In the genomic region with DNA sequence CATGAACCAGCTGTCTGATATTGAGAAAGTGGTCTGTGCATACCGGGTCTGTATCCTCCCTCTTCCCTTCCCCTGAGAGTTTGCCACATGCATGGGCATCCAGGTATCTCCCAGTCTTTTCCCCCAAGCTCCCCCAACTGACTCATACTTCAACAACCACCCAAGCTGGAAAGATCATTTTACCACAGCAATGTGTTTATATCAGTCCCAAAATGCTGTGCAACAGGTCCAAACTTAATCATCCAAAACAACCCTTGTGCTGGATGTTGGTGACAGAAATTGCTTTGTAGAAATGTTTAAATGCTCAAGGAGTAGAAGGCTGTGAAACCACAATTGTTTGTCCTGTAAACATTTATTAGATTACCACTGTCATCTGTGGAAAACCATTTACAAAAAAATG, we compare ENCODE assay signal across 35 cellular contexts.
"Had no signal": no experiment of that assay in that cellular context is flagged by ENCODE, and none has a peak within 500 bp of the region (broad histone marks: within the 10 kb centered on the region; RNA-seq: fewer than 3 reads in every experiment).

No MANE protein-coding gene starts in this region.

- ATAC-seq: activated naive CD4-positive, alpha-beta T cell treated with anti-CD3 and anti-CD28 coated beads, Interleukin-2, amount 50 U/mL, for 72 hours; activated T-cell treated with anti-CD3 and anti-CD28 coated beads, Interleukin-2, amount 50 U/mL, for 4 hours had no signal

- H3K27me3 Mint-ChIP-seq: activated B cell treated with CpG ODN at 0.5 μM for 24 hours; activated CD4-positive, alpha-beta memory T cell treated with anti-CD3 and anti-CD28 coated beads for 36 hours; brain; central memory CD8-positive, alpha-beta T cell had no signal

- H3K36me3 ChIP-seq: adrenal gland had no signal

- H3K9me3 ChIP-seq: adrenal gland had no signal

- H3K9me3 Mint-ChIP-seq: activated naive CD4-positive, alpha-beta T cell treated with anti-CD3 and anti-CD28 coated beads for 36 hours; activated naive CD4-positive, alpha-beta T cell treated with anti-CD3 and anti-CD28 coated beads, Interleukin-2, amount 50 U/mL, for 72 hours; central memory CD8-positive, alpha-beta T cell had no signal

- H3K36me3 Mint-ChIP-seq: activated CD4-positive, alpha-beta memory T cell treated with anti-CD3 and anti-CD28 coated beads for 36 hours; brain had no signal

- DNase-seq: activated B cell treated with CpG ODN at 0.5 μM for 24 hours; activated CD4-positive, alpha-beta memory T cell treated with anti-CD3 and anti-CD28 coated beads for 36 hours; activated CD4-positive, alpha-beta T cell treated with anti-CD3 and anti-CD28 coated beads for 4 hours; activated CD4-positive, alpha-beta T cell treated with anti-CD3 and anti-CD28 coated beads, Interleukin-2, amount 50 U/mL, for 1 hour; activated CD4-positive, CD25-positive, alpha-beta regulatory T cell treated with anti-CD3 and anti-CD28 coated beads, Interleukin-2, amount 50 U/mL, for 72 hours; activated CD8-positive, alpha-beta memory T cell treated with anti-CD3 and anti-CD28 coated beads, Interleukin-2, amount 50 U/mL, for 4 hours; activated gamma-delta T cell treated with Interleukin-2 at 50 U/mL for 16 hours; activated naive CD4-positive, alpha-beta T cell treated with anti-CD3 and anti-CD28 coated beads for 36 hours; activated T-cell treated with anti-CD3 and anti-CD28 coated beads for 4 hours; activated T-cell treated with anti-CD3 and anti-CD28 coated beads, Interleukin-2, amount 50 U/mL, for 4 hours; adrenal gland; Kasumi-1; KG1; MM.1S; NCI-H1092 treated with DMSO at 0.1 percent for 48 hours; NCI-H1417; NCI-H146; NCI-H187; NCI-H2029 treated with DMSO at 0.1 percent for 48 hours; NCI-H2107; NCI-H2171; NCI-H510A; NCI-H526; NCI-H748 treated with DMSO at 0.1 percent for 48 hours; NK-92 treated with Interleukin-12 subunit alpha and Interleukin-12 subunit beta, amount 100 ng/mL, for 24 hours; Right ventricle myocardium superior; SW 1271; T-helper 1 cell; T-helper 2 cell; T-helper 9 cell had no signal

- H3K4me3 Mint-ChIP-seq: activated B cell treated with CpG ODN at 0.5 μM for 24 hours; activated CD4-positive, alpha-beta memory T cell treated with anti-CD3 and anti-CD28 coated beads for 36 hours; activated naive CD4-positive, alpha-beta T cell treated with anti-CD3 and anti-CD28 coated beads for 36 hours; activated T-cell treated with anti-CD3 and anti-CD28 coated beads, Interleukin-2, amount 50 U/mL, for 4 hours; activated T-helper 1 cell treated with anti-CD3 and anti-CD28 coated beads, Interleukin-12 subunit alpha, Interleukin-12 subunit beta, Interleukin-2, Interleukin-4 antibody, amounts not matched to agents 30 ng/mL and 10 ng/mL and 1 ng/mL, durations not matched to agents 14 hours and 24 hours and 36 hours; brain; central memory CD8-positive, alpha-beta T cell had no signal

- H3K27me3 ChIP-seq: adrenal gland had no signal

- H3K27ac Mint-ChIP-seq: activated B cell treated with CpG ODN at 0.5 μM for 24 hours; activated CD4-positive, alpha-beta memory T cell treated with anti-CD3 and anti-CD28 coated beads for 36 hours; activated naive CD4-positive, alpha-beta T cell treated with anti-CD3 and anti-CD28 coated beads for 36 hours; activated T-helper 1 cell treated with anti-CD3 and anti-CD28 coated beads, Interleukin-12 subunit alpha, Interleukin-12 subunit beta, Interleukin-2, Interleukin-4 antibody, amounts not matched to agents 30 ng/mL and 10 ng/mL and 1 ng/mL, durations not matched to agents 14 hours and 24 hours and 36 hours; brain had no signal

- H3K27ac ChIP-seq: adrenal gland, VCaP had no signal

- H3K4me3 ChIP-seq: adrenal gland had no signal
